8 cellular contexts compared by ENCODE assay signal in genomic region chr17:42566873-42567573, GRCh38. TPM values are rescaled to one million over a fixed set of nuclear protein-coding genes. Genes with fewer than 3 reads are reported as not detected.
DNase-seq lines count a peak whose midpoint lies in the region; ATAC-seq, FAIRE-seq and TF ChIP-seq lines count a peak whose summit lies in the region.

Gene MLX (plus strand): TSS chr17:42567100. CDS start chr17:42567125, 25 bp downstream.

- H3K9me1 ChIP-seq in keratinocyte (ENCODE audit: control insufficient read depth, extremely low read depth, insufficient read depth, low read length) = no peaks in the 10 kb centered on the region

- ATAC-seq in GM18505 (IDR thresholded peaks at IDR 0.05; ENCODE audit: unreplicated experiment) (peak; percentile 52), HG03175 (IDR thresholded peaks at IDR 0.05; ENCODE audit: unreplicated experiment) (peak; percentile 64), GM21515 (IDR thresholded peaks at IDR 0.05; ENCODE audit: unreplicated experiment) (no peak)
- ATAC-seq in activated CD4-positive, CD25-positive, alpha-beta regulatory T cell treated with anti-CD3 and anti-CD28 coated beads, Interleukin-2, amount 50 U/mL, for 24 hours = peak; percentile 71 to 77

- H3K4me1 ChIP-seq in keratinocyte (ENCODE audit: control insufficient read depth, extremely low read depth, insufficient read depth, low read length) = peaks cover 26% of the 10 kb centered on the region

- H3K27ac ChIP-seq in keratinocyte (ENCODE audit: control insufficient read depth, insufficient read depth, low read length) = peak within 1 kb of the TSS; percentile 52

- dilution Hi-C loops in keratinocyte (cut with MboI; ENCODE audit: extremely low pct_ligation_motif_present, low sequenced_read_pairs) = no loop called here

- TF ChIP-seq POLR2A in GM18505 (IDR thresholded peaks at IDR 0.05; ENCODE audit: borderline replicate concordance, extremely low read depth, insufficient read depth, insufficient read length) = peak; percentile 51

- peak in 1 of 3 experiments; percentile 2 for TF ChIP-seq CTCF in keratinocyte (optimal IDR thresholded peaks at IDR 0.05 in 1 of 3, IDR thresholded peaks at IDR 0.05 in 1 of 3, conservative IDR thresholded peaks at IDR 0.05 in 1 of 3; ENCODE audit: extremely low read depth in 1 of 3, insufficient read depth in 2 of 3, low read length in 3 of 3)

- DNase-seq in NCI-H446 (lab: John Stamatoyannopoulos, UW) = peak; percentile 76 to 95
- DNase-seq in central memory CD4-positive, alpha-beta T cell = peak; percentile 89
- no peak for DNase-seq in keratinocyte (ENCODE audit: low read depth, low spot score)
- DNase-seq in stimulated activated CD4-positive, alpha-beta T cell treated with anti-CD3 and anti-CD28 coated beads, Interleukin-12 subunit alpha, Interleukin-12 subunit beta, amount 100 ng/mL, for 4 hours = peak; percentile 91

- no peaks in the 10 kb centered on the region for H3K9me3 ChIP-seq in keratinocyte (ENCODE audit: control insufficient read depth, low read depth, low read length)

- H3K36me3 ChIP-seq in keratinocyte (ENCODE audit: control insufficient read depth in 2 of 2, extremely low read depth in 1 of 2, insufficient read depth in 2 of 2, low read length in 2 of 2) = peaks cover 32 to 59% of the 10 kb centered on the region in 2 experiments

- peaks cover 50% of the 10 kb centered on the region for H3K79me2 ChIP-seq in keratinocyte (ENCODE audit: control insufficient read depth, insufficient read depth, low read length)

- peak within 1 kb of the TSS; percentile 92 for H3K4me2 ChIP-seq in keratinocyte (ENCODE audit: control insufficient read depth, extremely low read depth, insufficient read depth, low read depth, low read length)

- H3K27me3 ChIP-seq in keratinocyte (ENCODE audit: control insufficient read depth, extremely low read depth, insufficient read depth, low read length) = no peaks in the 10 kb centered on the region

- peak within 1 kb of the TSS; percentile 71 for H3K9ac ChIP-seq in keratinocyte (ENCODE audit: control insufficient read depth, extremely low read depth, insufficient read depth, low read length)

- peak within 1 kb of the TSS; percentile 85 to 93 (median 88) for H3K4me3 ChIP-seq in keratinocyte (ENCODE audit: control insufficient read depth in 2 of 3, extremely low read depth in 1 of 3, insufficient read depth in 2 of 3, low read depth in 1 of 3, low read length in 3 of 3)

- H4K20me1 ChIP-seq in keratinocyte (ENCODE audit: control insufficient read depth, extremely low read depth, insufficient read depth, low read length) = no peaks in the 10 kb centered on the region

- peak within 1 kb of the TSS; percentile 74 for H2AFZ ChIP-seq in keratinocyte (ENCODE audit: control insufficient read depth, low read length)

- FAIRE-seq in keratinocyte (lab: Jason Lieb, UNC) = no peak

RNA-seq across cellular contexts. Expression of gene MLX, which starts in this region (rescaled TPM):
- 39.2 to 45.1 TPM (median 39.5 TPM) in 3 replicates for polyA plus RNA-seq in keratinocyte
- 28.8 TPM for polyA plus RNA-seq in keratinocyte (2011; ENCODE audit: low read depth)
- 28.3 and 30.3 TPM in 2 replicates for polyA plus RNA-seq in keratinocyte (2011; cell fraction: cytosol; rRNA removed)
- polyA plus RNA-seq in keratinocyte (2011; cell fraction: nucleus; rRNA removed) = 41.1 and 44.6 TPM in 2 replicates
- polyA plus RNA-seq in keratinocyte (2012; ENCODE audit: low replicate concordance) = 36.7 and 38.2 TPM in 2 replicates
- 34.2 to 40.4 TPM (median 35.1 TPM) in 3 replicates for polyA minus RNA-seq in keratinocyte
- 11.9 TPM for polyA minus RNA-seq in keratinocyte (2011; cell fraction: cytosol; rRNA and poly(A)+ RNA removed)
- 8.1 and 11.6 TPM in 2 replicates for polyA minus RNA-seq in keratinocyte (2011; cell fraction: nucleus; rRNA and poly(A)+ RNA removed)
